In the genomic region with DNA sequence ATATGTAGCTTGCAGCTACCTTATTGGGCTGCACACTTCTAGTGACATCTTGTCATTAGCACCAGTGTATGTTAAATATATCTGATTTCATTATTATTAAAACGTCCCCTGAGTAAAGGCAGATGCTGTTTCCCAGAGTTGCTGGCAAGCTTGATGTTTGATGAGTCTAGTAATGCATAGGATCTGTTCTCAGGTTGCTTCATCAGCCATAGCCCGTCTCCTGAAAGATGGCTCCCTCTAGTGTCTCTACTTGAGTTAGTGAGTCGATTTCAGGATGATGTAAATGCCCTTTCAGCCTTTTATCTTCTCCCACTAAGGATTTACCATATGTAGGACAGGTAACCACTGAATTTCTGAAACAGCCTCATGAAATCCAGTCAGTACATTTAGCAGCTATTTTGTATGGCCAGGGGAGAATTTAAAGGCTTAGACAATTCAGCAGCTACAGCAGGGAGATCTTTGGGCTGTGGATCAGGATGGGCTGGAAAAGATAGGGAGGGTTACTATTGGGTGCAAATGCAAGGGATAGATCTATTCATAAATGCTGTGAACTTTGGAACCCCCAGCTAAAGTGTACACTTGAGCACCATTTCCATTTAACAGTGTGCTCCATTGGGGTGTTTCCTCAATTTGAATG, we compare ENCODE assay signal across 9 cellular contexts.
A peak's percentile ranks its signal among the peaks of the same experiment; 100 is the strongest.
DNase-seq lines count a peak whose midpoint lies in the region; ATAC-seq and TF ChIP-seq lines count a peak whose summit lies in the region.
"Had no signal": no experiment of that assay in that cellular context is flagged by ENCODE, and none has a peak within 500 bp of the region (broad histone marks: within the 10 kb centered on the region; RNA-seq: fewer than 3 reads in every experiment).

No MANE protein-coding gene starts in this region.

- H3K4me3 ChIP-seq in GM06990 (replicated peaks; ENCODE audit: low read depth, low read length) (no peak overlapping the region), HAP-1 (no peak overlapping the region), aorta (ENCODE audit: low read length in 2 of 2) (no peak overlapping the region), tibial artery (no peak overlapping the region)

- ATAC-seq in aorta (ENCODE audit: low FRiP score), result no peak

- WGBS in aorta, 2 donors, result 2 to 4% methylated on average over 3 of the region's 3 CpGs

- TF ChIP-seq CTCF in GM06990 (IDR thresholded peaks at IDR 0.05; ENCODE audit: insufficient read depth, low read length, poor library complexity, severe bottlenecking) (peak; percentile 69), tibial artery (IDR thresholded peaks at IDR 0.05) (no peak)

- in situ Hi-C loops in HAP-1 (cut with MboI; ENCODE audit: low sequenced_read_pairs), result loop anchor here (25.0 kb wide), 2 partner anchors 509 to 866 kb away; no protein-coding TSS in a partner anchor

- H3K27me3 ChIP-seq in GM06990 (replicated peaks; ENCODE audit: control insufficient read depth, insufficient read depth, low read length), result no peaks in the 10 kb centered on the region
- H3K27me3 ChIP-seq in HAP-1 (ENCODE audit: low read depth), result 0 out of 2 replicates have a peak, but pooled peaks cover 6% of the 10 kb centered on the region
- H3K27me3 ChIP-seq in aorta (ENCODE audit: control insufficient read depth in 1 of 2, insufficient read depth in 2 of 2, low read length in 1 of 2), result no peaks in the 10 kb centered on the region
- H3K27me3 ChIP-seq in tibial artery, result no peaks in the 10 kb centered on the region
- H3K27me3 ChIP-seq: neutrophil had no signal

- H3K36me3 ChIP-seq in GM06990 (ENCODE audit: control insufficient read depth, insufficient read depth, low read length) (no peaks in the 10 kb centered on the region), HAP-1 (replicated peaks) (no peaks in the 10 kb centered on the region), aorta (ENCODE audit: control insufficient read depth in 1 of 2, insufficient read depth in 2 of 2, low read length in 1 of 2) (no peaks in the 10 kb centered on the region), tibial artery (no peaks in the 10 kb centered on the region)
- H3K36me3 ChIP-seq: neutrophil had no signal

- no peak overlapping the region for H3K27ac ChIP-seq in aorta (ENCODE audit: low read depth in 1 of 2, low read length in 2 of 2)
- H3K27ac ChIP-seq in tibial artery, result no peak overlapping the region
- H3K27ac ChIP-seq: neutrophil had no signal

- intact Hi-C loops in aorta (cut with DNase I), result loop anchor here in 1 of 2 donors (10.0 kb wide), 1 partner anchor 61 kb away; no protein-coding TSS in a partner anchor
- intact Hi-C loops in tibial artery (cut with DNase I; ENCODE audit: low total_unique reads), result no loop called here

- H3K4me1 ChIP-seq in HAP-1 (no peaks in the 10 kb centered on the region), aorta (ENCODE audit: control insufficient read depth in 1 of 2, insufficient read depth in 2 of 2, low read length in 2 of 2) (no peaks in the 10 kb centered on the region), tibial artery (no peaks in the 10 kb centered on the region)

- DNase-seq in GM06990 (ENCODE audit: extremely low read depth, insufficient read length) (no peak), HAP-1 (ENCODE audit: low spot score in 2 of 2) (peak; percentile 30 to 49), NCI-H1105 (lab: John Stamatoyannopoulos, UW) (peak; percentile 49), SKM-1 treated with dmso at 0.1 percent for 144 hours (lab: John Stamatoyannopoulos, UW; ENCODE audit: unreplicated experiment) (peak; percentile 71), iPS-NIHi11 (ENCODE audit: low spot score) (peak; percentile 49), aorta (no peak), tibial artery (no peak)
- DNase-seq in stimulated activated CD4-positive, alpha-beta T cell treated with anti-CD3 and anti-CD28 coated beads, Interleukin-15, amount 100 ng/mL, for 24 hours, result no peak

- H3K9me3 ChIP-seq in HAP-1, result no peaks in the 10 kb centered on the region
- H3K9me3 ChIP-seq in aorta (ENCODE audit: control insufficient read depth, low read length), result no peaks in the 10 kb centered on the region
- no peaks in the 10 kb centered on the region for H3K9me3 ChIP-seq in tibial artery
- H3K9me3 ChIP-seq: neutrophil had no signal

Comparison
In these comparisons a context has a peak if more than half of its experiments do, and no peak if none do; other contexts are left out.
1. DNase-seq: peak in HAP-1 (2 of 2), NCI-H1105 (single experiment), SKM-1 treated with dmso at 0.1 percent for 144 hours (single experiment) and iPS-NIHi11 (single experiment); none in GM06990 (single experiment), aorta (0 of 2), tibial artery (0 of 2) and stimulated activated CD4-positive, alpha-beta T cell treated with anti-CD3 and anti-CD28 coated beads, Interleukin-15, amount 100 ng/mL, for 24 hours (single experiment).